ENCODE assay signal across 13 cellular contexts in genomic region chr2:60356346-60356745, GRCh38.
DNase-seq lines count a peak whose midpoint lies in the region; ATAC-seq and TF ChIP-seq lines count a peak whose summit lies in the region.
"Had no signal": no experiment of that assay in that cellular context is flagged by ENCODE, and none has a peak within 500 bp of the region (broad histone marks: within the 10 kb centered on the region; RNA-seq: fewer than 3 reads in every experiment).

No MANE protein-coding gene starts in this region.

- H3K27ac ChIP-seq in mammary epithelial cell (ENCODE audit: insufficient read depth, low read depth, low read length) (no peak overlapping the region), breast epithelium (no peak overlapping the region), MM.1S (ENCODE audit: low read length) (peak overlapping the region; percentile 44; the same call in 1 of the 2 replicates), epithelial cell of prostate (peak overlapping the region; percentile 18), suprapubic skin (peak overlapping the region; percentile 74)
- H3K27ac ChIP-seq: left ventricle myocardium inferior, SK-N-MC had no signal

- H3K79me2 ChIP-seq in mammary epithelial cell (ENCODE audit: insufficient read depth, low read length), result no peaks in the 10 kb centered on the region
- no peaks in the 10 kb centered on the region for H3K79me2 ChIP-seq in MM.1S (ENCODE audit: low read length)

- H4K20me1 ChIP-seq in mammary epithelial cell (ENCODE audit: insufficient read depth, low read length) (no peaks in the 10 kb centered on the region), MM.1S (ENCODE audit: insufficient read depth, low read length) (no peaks in the 10 kb centered on the region)

- WGBS in mammary epithelial cell (ENCODE audit: low coverage, missing lambda C conversion rate), result 87% methylated on average over 5 of the region's 5 CpGs
- WGBS in suprapubic skin, result 65% methylated on average over 5 of the region's 5 CpGs

- H3K9ac ChIP-seq in mammary epithelial cell (ENCODE audit: insufficient read depth, low read length), result no peak overlapping the region
- H3K9ac ChIP-seq in MM.1S (ENCODE audit: low read length), result 0 out of 2 replicates have a peak overlapping the region, but pooled peaks have one; percentile 8

- H3F3A ChIP-seq in MM.1S (ENCODE audit: insufficient read depth, low read length), result peaks cover 26% of the 10 kb centered on the region

- in situ Hi-C loops in mammary epithelial cell (cut with MboI; ENCODE audit: low sequenced_read_pairs in 2 of 2), result no loop called here

- intact Hi-C loops in mammary epithelial cell (cut with micrococcal nuclease), result no loop called here
- intact Hi-C loops in breast epithelium (cut with DNase I; ENCODE audit: low total_unique reads), result no loop called here

- TF ChIP-seq CTCF in mammary epithelial cell (conservative IDR thresholded peaks at IDR 0.05 in 1 of 2, IDR thresholded peaks at IDR 0.05 in 1 of 2; ENCODE audit: extremely low read depth in 1 of 2, insufficient read depth in 1 of 2, low read depth in 1 of 2, low read length in 2 of 2) (no peak), breast epithelium (IDR thresholded peaks at IDR 0.05) (no peak), MM.1S (IDR thresholded peaks at IDR 0.05; ENCODE audit: low read length) (no peak), suprapubic skin (IDR thresholded peaks at IDR 0.05) (no peak)

- H3K4me1 ChIP-seq in mammary epithelial cell (ENCODE audit: insufficient read depth, low read length), result peaks cover 17% of the 10 kb centered on the region
- no peaks in the 10 kb centered on the region for H3K4me1 ChIP-seq in breast epithelium
- H3K4me1 ChIP-seq in MM.1S (ENCODE audit: low read length), result peaks cover 38% of the 10 kb centered on the region
- H3K4me1 ChIP-seq in suprapubic skin, result peaks cover 36% of the 10 kb centered on the region
- H3K4me1 ChIP-seq: left ventricle myocardium inferior had no signal

- TF ChIP-seq POLR2A in breast epithelium (IDR thresholded peaks at IDR 0.05) (no peak), suprapubic skin (IDR thresholded peaks at IDR 0.05) (no peak)

- BruUV-seq in mammary epithelial cell (replicated peaks; lab: Mats Ljungman, UMichigan), result no TSS peak

- no peaks in the 10 kb centered on the region for H3K36me3 ChIP-seq in mammary epithelial cell (ENCODE audit: insufficient read depth, low read length)
- H3K36me3 ChIP-seq in breast epithelium, result no peaks in the 10 kb centered on the region
- H3K36me3 ChIP-seq in MM.1S (replicated peaks; ENCODE audit: insufficient read depth, low read length), result no peaks in the 10 kb centered on the region
- H3K36me3 ChIP-seq in suprapubic skin, result no peaks in the 10 kb centered on the region
- H3K36me3 ChIP-seq: left ventricle myocardium inferior, tibial nerve had no signal

- H3K4me2 ChIP-seq in mammary epithelial cell (ENCODE audit: insufficient read depth, low read depth, low read length) (no peak overlapping the region), MM.1S (ENCODE audit: low read depth, low read length) (peak overlapping the region; percentile 69)

- dilution Hi-C loops in mammary epithelial cell (cut with HindIII; ENCODE audit: low sequenced_read_pairs), result no loop called here

- peak; percentile 24 for DNase-seq in mammary epithelial cell
- DNase-seq in breast epithelium (ENCODE audit: low spot score in 2 of 2), result no peak
- DNase-seq in MM.1S, result peak; percentile 21
- no peak for DNase-seq in epithelial cell of prostate (ENCODE audit: low read depth, low spot score)
- DNase-seq in suprapubic skin (ENCODE audit: low spot score in 2 of 2), result no peak
- no peak for DNase-seq in MV-4-11 (lab: John Stamatoyannopoulos, UW)
- no peak for DNase-seq in activated CD8-positive, alpha-beta memory T cell treated with anti-CD3 and anti-CD28 coated beads, Interleukin-2, amount 50 U/mL, for 4 hours
- DNase-seq: activated effector memory CD4-positive, alpha-beta T cell treated with Interleukin-2 at 50 U/mL for 16 hours; dermis blood vessel endothelial cell; left ventricle myocardium inferior had no signal

- no peaks in the 10 kb centered on the region for H3K9me2 ChIP-seq in MM.1S (replicated peaks; ENCODE audit: insufficient read depth, low read length)

- H3K27me3 ChIP-seq in mammary epithelial cell (ENCODE audit: insufficient read depth, low read length), result no peaks in the 10 kb centered on the region
- no peaks in the 10 kb centered on the region for H3K27me3 ChIP-seq in breast epithelium
- H3K27me3 ChIP-seq in MM.1S (replicated peaks; ENCODE audit: insufficient read depth, low read length), result no peaks in the 10 kb centered on the region
- no peaks in the 10 kb centered on the region for H3K27me3 ChIP-seq in suprapubic skin
- H3K27me3 ChIP-seq: tibial nerve had no signal

- no peak overlapping the region for H3K4me3 ChIP-seq in mammary epithelial cell (replicated peaks in 1 of 3; ENCODE audit: insufficient read depth in 1 of 3, low read depth in 2 of 3, low read length in 3 of 3)
- no peak overlapping the region for H3K4me3 ChIP-seq in breast epithelium
- H3K4me3 ChIP-seq in MM.1S (ENCODE audit: low read length), result peak overlapping the region; percentile 15; the same call in 1 of the 2 replicates
- H3K4me3 ChIP-seq in suprapubic skin, result no peak overlapping the region
- H3K4me3 ChIP-seq: left ventricle myocardium inferior, SK-N-MC, tibial nerve had no signal

- CTCF ChIA-PET in mammary epithelial cell (lab: Charles Lee; ENCODE audit: low non-redundant PET), result no interaction called here

- no peak for TF ChIP-seq EP300 in suprapubic skin (IDR thresholded peaks at IDR 0.05)

- no peak overlapping the region for H2AFZ ChIP-seq in mammary epithelial cell (ENCODE audit: low read depth, low read length)
- peak overlapping the region; percentile 37; the same call in 1 of the 2 replicates for H2AFZ ChIP-seq in MM.1S (ENCODE audit: low read length)

- H3K9me3 ChIP-seq in mammary epithelial cell (replicated peaks; ENCODE audit: insufficient read depth, low read length) (no peaks in the 10 kb centered on the region), breast epithelium (no peaks in the 10 kb centered on the region), MM.1S (replicated peaks; ENCODE audit: insufficient read depth, low read length) (no peaks in the 10 kb centered on the region), suprapubic skin (no peaks in the 10 kb centered on the region)
- H3K9me3 ChIP-seq: left ventricle myocardium inferior, tibial nerve had no signal

- no peak for ATAC-seq in GM18498 (IDR thresholded peaks at IDR 0.05; ENCODE audit: unreplicated experiment)

Comparison
In these comparisons a context has a peak if more than half of its experiments do, and no peak if none do; other contexts are left out.
1. DNase-seq: peak in mammary epithelial cell (single experiment) and MM.1S (single experiment); none in breast epithelium (0 of 2), epithelial cell of prostate (single experiment), suprapubic skin (0 of 2), MV-4-11 (single experiment) and activated CD8-positive, alpha-beta memory T cell treated with anti-CD3 and anti-CD28 coated beads, Interleukin-2, amount 50 U/mL, for 4 hours (single experiment).
2. H3K27ac ChIP-seq: peak in MM.1S (single experiment), epithelial cell of prostate (single experiment) and suprapubic skin (single experiment); none in mammary epithelial cell (single experiment) and breast epithelium (0 of 2).